9 cellular contexts compared by ENCODE assay signal in genomic region chr11:45332486-45332934, GRCh38. TPM values are rescaled to one million over a fixed set of nuclear protein-coding genes. Genes with fewer than 3 reads are reported as not detected.
DNase-seq lines count a peak whose midpoint lies in the region; ATAC-seq, FAIRE-seq and TF ChIP-seq lines count a peak whose summit lies in the region.
"Had no signal": no experiment of that assay in that cellular context is flagged by ENCODE, and none has a peak within 500 bp of the region (broad histone marks: within the 10 kb centered on the region; RNA-seq: fewer than 3 reads in every experiment).

No MANE protein-coding gene starts in this region.

- no peak for TF ChIP-seq EP300 in GM12878 (IDR thresholded peaks at IDR 0.05; ENCODE audit: borderline replicate concordance in 1 of 2, control insufficient read depth in 1 of 2, low read depth in 2 of 2, low read length in 2 of 2)

- FAIRE-seq in D721Med (lab: Jason Lieb, UNC): peak; percentile 75
- FAIRE-seq in GM12878 (lab: Jason Lieb, UNC): peak; percentile 96

- SMC1A ChIA-PET in GM12878 (lab: Charles Lee; ENCODE audit: uncharacterized antibody, unreplicated experiment): interaction anchor here (1.2 to 4.4 kb wide), 3 partner anchors 218 to 224 kb away, joined by 3 to 20 read pairs (median 5); no protein-coding TSS in a partner anchor

- H4K20me1 ChIP-seq in GM12878 (ENCODE audit: control insufficient read depth, insufficient read depth): no peaks in the 10 kb centered on the region

- H3K79me2 ChIP-seq in GM12878 (ENCODE audit: control insufficient read depth, insufficient read depth, low read length): no peaks in the 10 kb centered on the region

- no peak overlapping the region for H3K27ac ChIP-seq in GM12878 (ENCODE audit: control insufficient read depth, insufficient read depth)

- no peaks in the 10 kb centered on the region for H3K36me3 ChIP-seq in GM12878 (ENCODE audit: control insufficient read depth in 2 of 2, insufficient read depth in 2 of 2, low read length in 1 of 2)

- TF ChIP-seq RAD21 in GM12878 (IDR thresholded peaks at IDR 0.05; ENCODE audit: insufficient read depth, low read depth, low read length): peak; percentile 66

- H3K9me3 ChIP-seq in GM12878 (replicated peaks; ENCODE audit: control insufficient read depth, insufficient read depth, low read length): no peaks in the 10 kb centered on the region; the same call in 1 of the 3 replicates

- CTCF ChIA-PET in GM12878 (lab: Yijun Ruan, JAX): interaction anchor here (0.8 to 5.2 kb wide), 12 partner anchors 12 to 439 kb away, joined by 3 to 56 read pairs (median 4); no protein-coding TSS in a partner anchor

- intact Hi-C loops in GM12878 (cut with micrococcal nuclease; ENCODE audit: unreplicated experiment): loop anchor here (1.0 to 2.0 kb wide), 3 partner anchors 80 to 396 kb away; no protein-coding TSS in a partner anchor

- peak; percentile 59 for TF ChIP-seq CTCF in D721Med (IDR thresholded peaks at IDR 0.05; ENCODE audit: insufficient read depth, missing control alignments)
- TF ChIP-seq CTCF in GM12878 (IDR thresholded peaks at IDR 0.05 in 2 of 3, conservative IDR thresholded peaks at IDR 0.05 in 1 of 3; ENCODE audit: control insufficient read depth in 2 of 3, extremely low read depth in 1 of 3, insufficient read depth in 1 of 3, low read depth in 3 of 3, low read length in 3 of 3): peak; percentile 45 to 75 (median 50)

- POLR2A ChIA-PET in GM12878 (lab: Charles Lee): no interaction called here

- in situ Hi-C loops in GM12878 (cut with MboI): loop anchor here (5.0 to 25.0 kb wide), 2 partner anchors 225 to 395 kb away; no protein-coding TSS in a partner anchor

- no peak overlapping the region for H3K4me3 ChIP-seq in GM12878

- DNase-seq in D721Med (ENCODE audit: insufficient read length, low spot score): peak; percentile 54
- DNase-seq in HPDE6-E6E7 (ENCODE audit: extremely low spot score): peak; percentile 53
- DNase-seq in RPMI7951 (ENCODE audit: low read depth): peak; percentile 36
- no peak for DNase-seq in GM12878 (ENCODE audit: low read depth, low spot score)
- DNase-seq in iris pigment epithelial cell (ENCODE audit: low read depth): peak; percentile 32
- peak; percentile 29 to 37 for DNase-seq in stimulated activated CD4-positive, alpha-beta T cell treated with anti-CD3 and anti-CD28 coated beads, Interleukin-2, amount 100 ng/mL, for 48 hours
- no peak for DNase-seq in NCI-H226

- ATAC-seq in GM12878: peak; percentile 77
- ATAC-seq in HG02970 (IDR thresholded peaks at IDR 0.05; ENCODE audit: low FRiP score, unreplicated experiment): no peak

- BruUV-seq in GM12878 (replicated peaks; lab: Mats Ljungman, UMichigan): no TSS peak

- H3K9ac ChIP-seq in GM12878 (ENCODE audit: control insufficient read depth, insufficient read depth, low read length): no peak overlapping the region

- H3K4me1 ChIP-seq in GM12878 (ENCODE audit: control insufficient read depth, insufficient read depth, low read length): no peaks in the 10 kb centered on the region

- H2AFZ ChIP-seq in GM12878 (ENCODE audit: control insufficient read depth, low read depth, low read length): no peak overlapping the region

- H3K27me3 ChIP-seq in GM12878 (replicated peaks in 1 of 2; ENCODE audit: control insufficient read depth in 2 of 2, insufficient read depth in 2 of 2, low read length in 1 of 2): no peaks in the 10 kb centered on the region

- no peak overlapping the region for H3K4me2 ChIP-seq in GM12878 (ENCODE audit: control insufficient read depth, insufficient read depth)

- TF ChIP-seq POLR2A in GM12878 (IDR thresholded peaks at IDR 0.05; ENCODE audit: low read depth, low read length): no peak

- 6% methylated on average over 9 of the region's 9 CpGs for WGBS in GM12878 (ENCODE audit: insufficient coverage, insufficient replicate concordance, low lambda C conversion rate, missing lambda C conversion rate)

- RAD21 ChIA-PET in GM12878 (lab: Charles Lee; ENCODE audit: unreplicated experiment): interaction anchor here (0.7 to 1.4 kb wide), 2 partner anchors 220 to 222 kb away, joined by 4 read pairs; no protein-coding TSS in a partner anchor

TF ChIP-seq in GM12878, 131 proteins besides CTCF, POLR2A, EP300 and RAD21:
- TF ChIP-seq SMC3 (IDR thresholded peaks at IDR 0.05; ENCODE audit: borderline replicate concordance, low read length) (peak; percentile 39; the same call in 1 of the 2 replicates), YY1 (IDR thresholded peaks at IDR 0.05; ENCODE audit: low read depth, low read length) (no peak)

RNA-seq across cellular contexts. Expression of gene SYT13, which starts 46.4 kb away (rescaled TPM):
- total RNA-seq in RPMI7951 (2014; rRNA removed; shearing (Covaris generic)): 0.10 and 0.72 TPM in 2 replicates
- total RNA-seq in GM12878 (2013; cell fraction: nucleolus; rRNA removed): not detected in 2 replicates
- total RNA-seq in GM12878 (2014; rRNA removed) (not detected in 2 replicates), GM12878 (2014; rRNA removed; fragmentation: Illumina TruSeq; extraction: Trizol) (not detected in 2 replicates), GM12878 (2021) (not detected in 2 replicates)
- not detected for polyA plus RNA-seq in GM12878 (2011; ENCODE audit: low read depth)
- polyA plus RNA-seq in GM12878 (2011; rRNA removed) (not detected in 2 replicates), GM12878 (2014; fragmentation: Illumina TruSeq; extraction: Trizol) (not detected in 2 replicates), GM12878 (2014; fragmentation: Nextera tagmentation; extraction: Ambion mirVana) (not detected), GM12878 (2014; rRNA removed) (not detected in 2 replicates), GM12878 (2016; fragmentation: Nextera tagmentation; extraction: Ambion mirVana) (not detected)
- not detected in 2 replicates for polyA plus RNA-seq in GM12878 (2011; cell fraction: cytosol; rRNA removed)
- polyA plus RNA-seq in GM12878 (2011; cell fraction: nucleus; rRNA removed): not detected in 2 replicates
- polyA plus RNA-seq in GM12878 (2012): not detected in 2 replicates
- not detected in 2 replicates for polyA minus RNA-seq in GM12878 (2011; rRNA and poly(A)+ RNA removed)
- not detected in 2 replicates for polyA minus RNA-seq in GM12878 (2011; cell fraction: cytosol; rRNA and poly(A)+ RNA removed)
- polyA minus RNA-seq in GM12878 (2011; cell fraction: nucleus; rRNA and poly(A)+ RNA removed): not detected in 2 replicates
- total RNA-seq: pulmonary artery endothelial cell had no signal

Comparison
In these comparisons a context has a peak if more than half of its experiments do, and no peak if none do; other contexts are left out.
1. DNase-seq: peak in D721Med (single experiment), HPDE6-E6E7 (single experiment), RPMI7951 (single experiment), iris pigment epithelial cell (single experiment) and stimulated activated CD4-positive, alpha-beta T cell treated with anti-CD3 and anti-CD28 coated beads, Interleukin-2, amount 100 ng/mL, for 48 hours (2 of 2); none in GM12878 (single experiment) and NCI-H226 (single experiment).